In genomic region chr11:96260067-96260511, GRCh38 we compare ENCODE assay signal across 1 cellular context.
A peak's percentile ranks its signal among the peaks of the same experiment; 100 is the strongest.
TF ChIP-seq lines count a peak whose summit lies in the region.

No MANE protein-coding gene starts in this region.

TF ChIP-seq in K562, 482 proteins besides CTCF, POLR2A, EP300 and RAD21 (continued from another document and continues in another):
- TF ChIP-seq HBP1 (CRISPR knock-in tag; IDR thresholded peaks at IDR 0.05) (no peak), KLF6 (CRISPR knock-in tag; IDR thresholded peaks at IDR 0.05; ENCODE audit: borderline replicate concordance) (no peak), NCOA4 (IDR thresholded peaks at IDR 0.05; ENCODE audit: partially characterized antibody) (no peak), TSHZ1 (CRISPR knock-in tag; IDR thresholded peaks at IDR 0.05) (no peak), EHMT2 (IDR thresholded peaks at IDR 0.05) (0 out of 2 replicates have a peak, but pooled peaks have one; percentile 30), RUNX1 (IDR thresholded peaks at IDR 0.05; ENCODE audit: low read depth) (no peak), FUS (optimal IDR thresholded peaks at IDR 0.05; ENCODE audit: low read depth, low read length) (no peak), USF1 (CRISPR knock-in tag; IDR thresholded peaks at IDR 0.05) (no peak), MECOM (CRISPR knock-in tag; IDR thresholded peaks at IDR 0.05) (peak; percentile 85), SMARCA4 (IDR thresholded peaks at IDR 0.05) (peak; percentile 49; the same call in 1 of the 2 replicates), TEAD4 (IDR thresholded peaks at IDR 0.05; ENCODE audit: low read length) (peak; percentile 58; the same call in 1 of the 2 replicates), TEAD4 (CRISPR knock-in tag; IDR thresholded peaks at IDR 0.05; ENCODE audit: borderline replicate concordance) (no peak), DPF2 (IDR thresholded peaks at IDR 0.05) (peak; percentile 77), NFIC (IDR thresholded peaks at IDR 0.05) (0 out of 2 replicates have a peak, but pooled peaks have one; percentile 10), MNT (conservative IDR thresholded peaks at IDR 0.05) (0 out of 4 replicates have a peak, but pooled peaks of 1 of the 2 experiments have one; percentile 19), TFAM (CRISPR knock-in tag; conservative IDR thresholded peaks at IDR 0.05) (no peak), MED1 (CRISPR knock-in tag; IDR thresholded peaks at IDR 0.05; ENCODE audit: borderline replicate concordance) (no peak), U2AF1 (optimal IDR thresholded peaks at IDR 0.05; ENCODE audit: low read depth, low read length) (no peak), GATAD2A (IDR thresholded peaks at IDR 0.05) (peak; percentile 32; the same call in 1 of the 2 replicates), ZNF707 (CRISPR knock-in tag; conservative IDR thresholded peaks at IDR 0.05) (no peak), HDAC2 (IDR thresholded peaks at IDR 0.05) (peak; percentile 49; the same call in 1 of the 2 replicates), GTF2E2 (tag; IDR thresholded peaks at IDR 0.05) (peak; percentile 3; the same call in 1 of the 2 replicates), L3MBTL2 (IDR thresholded peaks at IDR 0.05) (0 out of 2 replicates have a peak, but pooled peaks have one; percentile 24), ZEB2 (IDR thresholded peaks at IDR 0.05) (peak; percentile 80), CREM (IDR thresholded peaks at IDR 0.05; ENCODE audit: low read depth) (0 out of 2 replicates have a peak, but pooled peaks have one; percentile 9), XRCC4 (IDR thresholded peaks at IDR 0.05; ENCODE audit: extremely low read depth, insufficient read depth, insufficient read length) (no peak), ARID1B (IDR thresholded peaks at IDR 0.05) (peak; percentile 74), JUND (IDR thresholded peaks at IDR 0.05; ENCODE audit: borderline replicate concordance, low read depth, low read length) (no peak), JUND (tag; IDR thresholded peaks at IDR 0.05; ENCODE audit: borderline replicate concordance, low read depth, low read length) (peak; percentile 45; the same call in 1 of the 3 replicates), ELK1 (CRISPR knock-in tag; IDR thresholded peaks at IDR 0.05) (no peak), FOXJ2 (tag; IDR thresholded peaks at IDR 0.05) (0 out of 2 replicates have a peak, but pooled peaks have one; percentile 26), ZZZ3 (IDR thresholded peaks at IDR 0.05) (no peak), ZSCAN32 (CRISPR knock-in tag; IDR thresholded peaks at IDR 0.05) (no peak), SOX6 (IDR thresholded peaks at IDR 0.05) (peak; percentile 56; the same call in 1 of the 2 replicates), HNRNPK (IDR thresholded peaks at IDR 0.05; ENCODE audit: low read depth, low read length, poor library complexity, severe bottlenecking) (no peak), CTBP1 (IDR thresholded peaks at IDR 0.05; ENCODE audit: borderline replicate concordance) (peak; percentile 79; the same call in 1 of the 2 replicates)
- TF ChIP-seq, protein P1, sequence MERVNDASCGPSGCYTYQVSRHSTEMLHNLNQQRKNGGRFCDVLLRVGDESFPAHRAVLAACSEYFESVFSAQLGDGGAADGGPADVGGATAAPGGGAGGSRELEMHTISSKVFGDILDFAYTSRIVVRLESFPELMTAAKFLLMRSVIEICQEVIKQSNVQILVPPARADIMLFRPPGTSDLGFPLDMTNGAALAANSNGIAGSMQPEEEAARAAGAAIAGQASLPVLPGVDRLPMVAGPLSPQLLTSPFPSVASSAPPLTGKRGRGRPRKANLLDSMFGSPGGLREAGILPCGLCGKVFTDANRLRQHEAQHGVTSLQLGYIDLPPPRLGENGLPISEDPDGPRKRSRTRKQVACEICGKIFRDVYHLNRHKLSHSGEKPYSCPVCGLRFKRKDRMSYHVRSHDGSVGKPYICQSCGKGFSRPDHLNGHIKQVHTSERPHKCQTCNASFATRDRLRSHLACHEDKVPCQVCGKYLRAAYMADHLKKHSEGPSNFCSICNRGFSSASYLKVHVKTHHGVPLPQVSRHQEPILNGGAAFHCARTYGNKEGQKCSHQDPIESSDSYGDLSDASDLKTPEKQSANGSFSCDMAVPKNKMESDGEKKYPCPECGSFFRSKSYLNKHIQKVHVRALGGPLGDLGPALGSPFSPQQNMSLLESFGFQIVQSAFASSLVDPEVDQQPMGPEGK (CRISPR knock-in tag; IDR thresholded peaks at IDR 0.05; ENCODE audit: borderline replicate concordance) = no peak
- TF ChIP-seq, protein P2, sequence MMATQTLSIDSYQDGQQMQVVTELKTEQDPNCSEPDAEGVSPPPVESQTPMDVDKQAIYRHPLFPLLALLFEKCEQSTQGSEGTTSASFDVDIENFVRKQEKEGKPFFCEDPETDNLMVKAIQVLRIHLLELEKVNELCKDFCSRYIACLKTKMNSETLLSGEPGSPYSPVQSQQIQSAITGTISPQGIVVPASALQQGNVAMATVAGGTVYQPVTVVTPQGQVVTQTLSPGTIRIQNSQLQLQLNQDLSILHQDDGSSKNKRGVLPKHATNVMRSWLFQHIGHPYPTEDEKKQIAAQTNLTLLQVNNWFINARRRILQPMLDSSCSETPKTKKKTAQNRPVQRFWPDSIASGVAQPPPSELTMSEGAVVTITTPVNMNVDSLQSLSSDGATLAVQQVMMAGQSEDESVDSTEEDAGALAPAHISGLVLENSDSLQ (IDR thresholded peaks at IDR 0.05) = peak; percentile 46; the same call in 1 of the 2 replicates
- TF ChIP-seq, protein P3, sequence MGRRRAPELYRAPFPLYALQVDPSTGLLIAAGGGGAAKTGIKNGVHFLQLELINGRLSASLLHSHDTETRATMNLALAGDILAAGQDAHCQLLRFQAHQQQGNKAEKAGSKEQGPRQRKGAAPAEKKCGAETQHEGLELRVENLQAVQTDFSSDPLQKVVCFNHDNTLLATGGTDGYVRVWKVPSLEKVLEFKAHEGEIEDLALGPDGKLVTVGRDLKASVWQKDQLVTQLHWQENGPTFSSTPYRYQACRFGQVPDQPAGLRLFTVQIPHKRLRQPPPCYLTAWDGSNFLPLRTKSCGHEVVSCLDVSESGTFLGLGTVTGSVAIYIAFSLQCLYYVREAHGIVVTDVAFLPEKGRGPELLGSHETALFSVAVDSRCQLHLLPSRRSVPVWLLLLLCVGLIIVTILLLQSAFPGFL (CRISPR knock-in tag; IDR thresholded peaks at IDR 0.05) = no peak
- TF ChIP-seq, protein P4, sequence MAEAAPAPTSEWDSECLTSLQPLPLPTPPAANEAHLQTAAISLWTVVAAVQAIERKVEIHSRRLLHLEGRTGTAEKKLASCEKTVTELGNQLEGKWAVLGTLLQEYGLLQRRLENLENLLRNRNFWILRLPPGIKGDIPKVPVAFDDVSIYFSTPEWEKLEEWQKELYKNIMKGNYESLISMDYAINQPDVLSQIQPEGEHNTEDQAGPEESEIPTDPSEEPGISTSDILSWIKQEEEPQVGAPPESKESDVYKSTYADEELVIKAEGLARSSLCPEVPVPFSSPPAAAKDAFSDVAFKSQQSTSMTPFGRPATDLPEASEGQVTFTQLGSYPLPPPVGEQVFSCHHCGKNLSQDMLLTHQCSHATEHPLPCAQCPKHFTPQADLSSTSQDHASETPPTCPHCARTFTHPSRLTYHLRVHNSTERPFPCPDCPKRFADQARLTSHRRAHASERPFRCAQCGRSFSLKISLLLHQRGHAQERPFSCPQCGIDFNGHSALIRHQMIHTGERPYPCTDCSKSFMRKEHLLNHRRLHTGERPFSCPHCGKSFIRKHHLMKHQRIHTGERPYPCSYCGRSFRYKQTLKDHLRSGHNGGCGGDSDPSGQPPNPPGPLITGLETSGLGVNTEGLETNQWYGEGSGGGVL (CRISPR knock-in tag; IDR thresholded peaks at IDR 0.05) = no peak
- TF ChIP-seq, protein P5, sequence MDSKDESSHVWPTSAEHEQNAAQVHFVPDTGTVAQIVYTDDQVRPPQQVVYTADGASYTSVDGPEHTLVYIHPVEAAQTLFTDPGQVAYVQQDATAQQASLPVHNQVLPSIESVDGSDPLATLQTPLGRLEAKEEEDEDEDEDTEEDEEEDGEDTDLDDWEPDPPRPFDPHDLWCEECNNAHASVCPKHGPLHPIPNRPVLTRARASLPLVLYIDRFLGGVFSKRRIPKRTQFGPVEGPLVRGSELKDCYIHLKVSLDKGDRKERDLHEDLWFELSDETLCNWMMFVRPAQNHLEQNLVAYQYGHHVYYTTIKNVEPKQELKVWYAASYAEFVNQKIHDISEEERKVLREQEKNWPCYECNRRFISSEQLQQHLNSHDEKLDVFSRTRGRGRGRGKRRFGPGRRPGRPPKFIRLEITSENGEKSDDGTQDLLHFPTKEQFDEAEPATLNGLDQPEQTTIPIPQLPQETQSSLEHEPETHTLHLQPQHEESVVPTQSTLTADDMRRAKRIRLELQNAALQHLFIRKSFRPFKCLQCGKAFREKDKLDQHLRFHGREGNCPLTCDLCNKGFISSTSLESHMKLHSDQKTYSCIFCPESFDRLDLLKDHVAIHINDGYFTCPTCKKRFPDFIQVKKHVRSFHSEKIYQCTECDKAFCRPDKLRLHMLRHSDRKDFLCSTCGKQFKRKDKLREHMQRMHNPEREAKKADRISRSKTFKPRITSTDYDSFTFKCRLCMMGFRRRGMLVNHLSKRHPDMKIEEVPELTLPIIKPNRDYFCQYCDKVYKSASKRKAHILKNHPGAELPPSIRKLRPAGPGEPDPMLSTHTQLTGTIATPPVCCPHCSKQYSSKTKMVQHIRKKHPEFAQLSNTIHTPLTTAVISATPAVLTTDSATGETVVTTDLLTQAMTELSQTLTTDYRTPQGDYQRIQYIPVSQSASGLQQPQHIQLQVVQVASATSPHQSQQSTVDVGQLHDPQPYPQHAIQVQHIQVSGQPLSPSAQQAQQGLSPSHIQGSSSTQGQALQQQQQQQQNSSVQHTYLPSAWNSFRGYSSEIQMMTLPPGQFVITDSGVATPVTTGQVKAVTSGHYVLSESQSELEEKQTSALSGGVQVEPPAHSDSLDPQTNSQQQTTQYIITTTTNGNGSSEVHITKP (IDR thresholded peaks at IDR 0.05; ENCODE audit: partially characterized antibody) = no peak
- TF ChIP-seq, protein P6, sequence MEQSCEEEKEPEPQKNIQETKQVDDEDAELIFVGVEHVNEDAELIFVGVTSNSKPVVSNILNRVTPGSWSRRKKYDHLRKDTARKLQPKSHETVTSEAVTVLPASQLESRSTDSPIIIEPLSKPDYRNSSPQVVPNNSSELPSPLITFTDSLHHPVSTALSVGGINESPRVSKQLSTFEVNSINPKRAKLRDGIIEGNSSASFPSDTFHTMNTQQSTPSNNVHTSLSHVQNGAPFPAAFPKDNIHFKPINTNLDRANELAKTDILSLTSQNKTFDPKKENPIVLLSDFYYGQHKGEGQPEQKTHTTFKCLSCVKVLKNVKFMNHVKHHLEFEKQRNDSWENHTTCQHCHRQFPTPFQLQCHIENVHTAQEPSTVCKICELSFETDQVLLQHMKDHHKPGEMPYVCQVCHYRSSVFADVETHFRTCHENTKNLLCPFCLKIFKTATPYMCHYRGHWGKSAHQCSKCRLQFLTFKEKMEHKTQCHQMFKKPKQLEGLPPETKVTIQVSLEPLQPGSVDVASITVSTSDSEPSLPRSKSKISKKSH (CRISPR knock-in tag; IDR thresholded peaks at IDR 0.05) = no peak
